In the genomic region with DNA sequence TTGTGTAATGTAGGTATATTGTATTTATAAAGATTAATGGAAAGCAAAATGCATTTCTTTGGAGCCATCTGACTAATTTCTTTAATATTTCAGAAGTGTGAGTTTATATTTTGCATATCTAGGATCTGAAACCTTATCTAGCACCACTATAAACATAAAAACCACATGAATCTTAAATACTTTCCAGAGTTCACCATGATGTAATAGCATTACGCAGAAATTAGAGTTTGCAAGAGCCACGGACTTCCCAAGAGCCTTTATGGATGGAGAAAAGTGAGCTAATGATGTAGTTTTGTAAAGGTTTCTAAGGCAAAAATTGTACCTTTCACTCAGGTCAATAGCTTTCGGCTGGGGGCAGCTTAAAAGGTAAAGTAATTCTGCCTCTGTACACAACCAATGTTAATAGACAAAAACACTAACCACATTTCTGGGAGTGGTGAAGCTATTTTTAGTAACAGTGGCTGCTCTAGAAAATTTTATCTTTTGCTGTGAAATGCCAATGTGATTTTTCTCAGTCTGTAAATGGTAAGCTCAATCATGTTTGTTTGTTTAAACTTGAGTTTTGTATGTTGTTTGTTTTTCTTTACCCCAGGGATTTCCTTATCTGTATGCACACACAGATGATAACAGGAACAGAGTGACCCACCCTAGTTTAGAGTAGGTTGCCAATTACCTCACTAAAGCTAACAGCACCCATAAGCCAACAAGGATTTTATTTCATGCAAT, we compare ENCODE assay signal across 16 cellular contexts.
DNase-seq lines count a peak whose midpoint lies in the region; ATAC-seq and TF ChIP-seq lines count a peak whose summit lies in the region.
"Had no signal": no experiment of that assay in that cellular context is flagged by ENCODE, and none has a peak within 500 bp of the region (broad histone marks: within the 10 kb centered on the region; RNA-seq: fewer than 3 reads in every experiment).

No MANE protein-coding gene starts in this region.

- H3K27ac Mint-ChIP-seq in type B pancreatic cell, result peak overlapping the region; percentile 29
- H3K27ac Mint-ChIP-seq in activated naive CD8-positive, alpha-beta T cell treated with anti-CD3 and anti-CD28 coated beads for 36 hours, result no peak overlapping the region
- H3K27ac Mint-ChIP-seq: CD4-positive, alpha-beta T cell; natural killer cell treated with Interleukin-12 subunit alpha and Interleukin-12 subunit beta and Interleukin-15 and Interleukin-18, amount 100 ng/mL, for 72 hours had no signal

- peaks cover 18% of the 10 kb centered on the region for H3K4me1 Mint-ChIP-seq in type B pancreatic cell (ENCODE audit: unreplicated experiment)
- H3K4me1 Mint-ChIP-seq in activated naive CD8-positive, alpha-beta T cell treated with anti-CD3 and anti-CD28 coated beads for 36 hours, result no peaks in the 10 kb centered on the region

- peak in 1 of 4 donors; percentile 28 for ATAC-seq in heart left ventricle
- ATAC-seq in left lung, result peak; percentile 60
- no peak for ATAC-seq in HG03432 (IDR thresholded peaks at IDR 0.05; ENCODE audit: unreplicated experiment)
- ATAC-seq: natural killer cell treated with Interleukin-12 subunit alpha and Interleukin-12 subunit beta and Interleukin-15 and Interleukin-18, amount 100 ng/mL, for 72 hours had no signal

- no peak for DNase-seq in heart left ventricle
- no peak for DNase-seq in cardiac septum (ENCODE audit: low spot score)
- peak; percentile 43 for DNase-seq in astrocyte of the cerebellum (ENCODE audit: low read depth)
- no peak for DNase-seq in left lung
- DNase-seq in type B pancreatic cell (ENCODE audit: extremely low spot score, unreplicated experiment), result no peak
- DNase-seq in activated naive CD8-positive, alpha-beta T cell treated with anti-CD3 and anti-CD28 coated beads for 36 hours, result no peak
- no peak for DNase-seq in suprapubic skin (ENCODE audit: low spot score in 2 of 2)
- DNase-seq: activated CD8-positive, alpha-beta memory T cell treated with anti-CD3 and anti-CD28 coated beads for 24 hours; activated effector memory CD4-positive, alpha-beta T cell treated with anti-CD3 and anti-CD28 coated beads, Interleukin-2, amount 50 U/mL, for 16 hours; CD4-positive, alpha-beta T cell; GF-D8; NCI-H2227 treated with DMSO at 0.1 percent for 48 hours; right lobe of liver; stimulated activated CD4-positive, alpha-beta T cell treated with anti-CD3 and anti-CD28 coated beads, Interleukin-4, amount 100 ng/mL, for 1 hour had no signal

- H3K36me3 ChIP-seq in heart left ventricle (peaks cover 0 to 19% (median 0%) of the 10 kb centered on the region in 9 donors), left lung (no peaks in the 10 kb centered on the region), suprapubic skin (no peaks in the 10 kb centered on the region)
- H3K36me3 ChIP-seq: right lobe of liver had no signal

- in situ Hi-C loops in astrocyte of the cerebellum (cut with HindIII; ENCODE audit: low sequenced_read_pairs), result no loop called here

- peaks cover 9 to 79% (median 58%) of the 10 kb centered on the region in 12 donors for H3K4me1 ChIP-seq in heart left ventricle
- H3K4me1 ChIP-seq in left lung, result peaks cover 0 to 3% of the 10 kb centered on the region in 2 donors
- H3K4me1 ChIP-seq in suprapubic skin, result no peaks in the 10 kb centered on the region
- H3K4me1 ChIP-seq: right lobe of liver had no signal

- H3K27ac ChIP-seq in heart left ventricle (peak overlapping the region in 11 of 12 donors; percentile 29 to 61 (median 53)), left lung (no peak overlapping the region), suprapubic skin (no peak overlapping the region)
- H3K27ac ChIP-seq: right lobe of liver had no signal

- TF ChIP-seq CTCF in heart left ventricle (IDR thresholded peaks at IDR 0.05) (no peak), astrocyte of the cerebellum (IDR thresholded peaks at IDR 0.05; ENCODE audit: low read depth, low read length, missing control alignments) (no peak), left lung (IDR thresholded peaks at IDR 0.05) (no peak), type B pancreatic cell (conservative IDR thresholded peaks at IDR 0.05) (no peak), suprapubic skin (IDR thresholded peaks at IDR 0.05) (no peak)

- no peak for TF ChIP-seq EP300 in suprapubic skin (IDR thresholded peaks at IDR 0.05)

- H3K9me3 Mint-ChIP-seq in type B pancreatic cell, result peaks cover 7% of the 10 kb centered on the region
- H3K9me3 Mint-ChIP-seq in activated naive CD8-positive, alpha-beta T cell treated with anti-CD3 and anti-CD28 coated beads for 36 hours, result no peaks in the 10 kb centered on the region
- H3K9me3 Mint-ChIP-seq: natural killer cell treated with Interleukin-12 subunit alpha and Interleukin-12 subunit beta and Interleukin-15 and Interleukin-18, amount 100 ng/mL, for 72 hours had no signal

- no peaks in the 10 kb centered on the region for H3K27me3 ChIP-seq in heart left ventricle
- H3K27me3 ChIP-seq in left lung, result no peaks in the 10 kb centered on the region
- H3K27me3 ChIP-seq in suprapubic skin, result no peaks in the 10 kb centered on the region
- H3K27me3 ChIP-seq: right lobe of liver had no signal

- H3K9me3 ChIP-seq in heart left ventricle (no peaks in the 10 kb centered on the region), left lung (no peaks in the 10 kb centered on the region), suprapubic skin (no peaks in the 10 kb centered on the region)
- H3K9me3 ChIP-seq: right lobe of liver had no signal

- peaks cover 6% of the 10 kb centered on the region for H3K36me3 Mint-ChIP-seq in type B pancreatic cell
- H3K36me3 Mint-ChIP-seq in activated naive CD8-positive, alpha-beta T cell treated with anti-CD3 and anti-CD28 coated beads for 36 hours, result no peaks in the 10 kb centered on the region
- H3K36me3 Mint-ChIP-seq: natural killer cell treated with Interleukin-12 subunit alpha and Interleukin-12 subunit beta and Interleukin-15 and Interleukin-18, amount 100 ng/mL, for 72 hours had no signal

- 49 to 65% (median 54%) methylated on average over 3 of the region's 3 CpGs for WGBS in heart left ventricle, 4 donors
- WGBS in suprapubic skin, result 75% methylated on average over 3 of the region's 3 CpGs

- no peaks in the 10 kb centered on the region for H3K27me3 Mint-ChIP-seq in type B pancreatic cell
- H3K27me3 Mint-ChIP-seq in activated naive CD8-positive, alpha-beta T cell treated with anti-CD3 and anti-CD28 coated beads for 36 hours, result peaks cover 31% of the 10 kb centered on the region

- TF ChIP-seq POLR2A in heart left ventricle (IDR thresholded peaks at IDR 0.05) (no peak), suprapubic skin (IDR thresholded peaks at IDR 0.05) (no peak)

- H3K4me3 ChIP-seq in heart left ventricle (peak overlapping the region in 1 of 12 donors; percentile 19), astrocyte of the cerebellum (ENCODE audit: low read depth, low read length) (no peak overlapping the region), left lung (no peak overlapping the region), suprapubic skin (no peak overlapping the region)
- H3K4me3 ChIP-seq: right lobe of liver had no signal

- intact Hi-C loops in heart left ventricle (cut with DNase I) (no loop called here), cardiac septum (cut with DNase I) (no loop called here), left lung (cut with DNase I) (no loop called here)

- no peak overlapping the region for H3K4me3 Mint-ChIP-seq in type B pancreatic cell
- no peak overlapping the region for H3K4me3 Mint-ChIP-seq in activated naive CD8-positive, alpha-beta T cell treated with anti-CD3 and anti-CD28 coated beads for 36 hours
- H3K4me3 Mint-ChIP-seq: CD4-positive, alpha-beta T cell; natural killer cell treated with Interleukin-12 subunit alpha and Interleukin-12 subunit beta and Interleukin-15 and Interleukin-18, amount 100 ng/mL, for 72 hours had no signal

Comparison
In these comparisons a context has a peak if more than half of its experiments do, and no peak if none do; other contexts are left out.
1. H3K27ac ChIP-seq: peak in heart left ventricle (11 of 12); none in left lung (0 of 2) and suprapubic skin (single experiment).